25 cellular contexts compared by ENCODE assay signal in genomic region chr6:134903448-134903847, GRCh38. TPM values are rescaled to one million over a fixed set of nuclear protein-coding genes. Genes with fewer than 3 reads are reported as not detected.
DNase-seq lines count a peak whose midpoint lies in the region; TF ChIP-seq lines count a peak whose summit lies in the region.
"Had no signal": no experiment of that assay in that cellular context is flagged by ENCODE, and none has a peak within 500 bp of the region (broad histone marks: within the 10 kb centered on the region; RNA-seq: fewer than 3 reads in every experiment).

No MANE protein-coding gene starts in this region.

- POLR2A ChIA-PET in activated CD4-positive, alpha-beta T cell treated with anti-CD3 and anti-CD28 coated beads, Interleukin-2, amount 10 ng/mL, durations not matched to agents 7 days and 5 days (lab: Charles Lee): interaction anchor here (0.5 kb wide), 1 partner anchor 130 kb away, joined by 3 read pairs; no protein-coding TSS in a partner anchor

- H3K9me3 ChIP-seq in GM23248 (ENCODE audit: low read depth): no peaks in the 10 kb centered on the region
- H3K9me3 ChIP-seq: ascending aorta, mucosa of descending colon, neutrophil, right lobe of liver had no signal

- no peaks in the 10 kb centered on the region for H3K4me1 Mint-ChIP-seq in activated CD4-positive, alpha-beta T cell treated with anti-CD3 and anti-CD28 coated beads, Interleukin-2, amount 10 ng/mL, durations not matched to agents 7 days and 5 days
- H3K4me1 Mint-ChIP-seq: activated CD4-positive, alpha-beta memory T cell treated with anti-CD3 and anti-CD28 coated beads, Interleukin-2, amount 10 ng/mL, durations not matched to agents 7 days and 5 days had no signal

- H2AFZ ChIP-seq in GM23248: no peak overlapping the region

- H3F3A ChIP-seq in GM23248 (ENCODE audit: insufficient read depth): peaks cover 3% of the 10 kb centered on the region

- H3K27me3 ChIP-seq in GM23248 (replicated peaks; ENCODE audit: insufficient read depth): no peaks in the 10 kb centered on the region
- H3K27me3 ChIP-seq: ascending aorta, foreskin keratinocyte, neutrophil, right lobe of liver had no signal

- no peaks in the 10 kb centered on the region for H4K20me1 ChIP-seq in GM23248 (ENCODE audit: insufficient read depth)

- H3K4me3 Mint-ChIP-seq in activated CD4-positive, alpha-beta T cell treated with anti-CD3 and anti-CD28 coated beads, Interleukin-2, amount 10 ng/mL, durations not matched to agents 7 days and 5 days: no peak overlapping the region
- H3K4me3 Mint-ChIP-seq: activated CD4-positive, alpha-beta memory T cell treated with anti-CD3 and anti-CD28 coated beads, Interleukin-2, amount 10 ng/mL, durations not matched to agents 7 days and 5 days; endodermal cell; T-helper 1 cell treated with Interleukin-12 subunit alpha and Interleukin-12 subunit beta and Interleukin-4 antibody, amounts not matched to agents 30 μg/mL and 1 μg/mL, for 36 hours; type B pancreatic cell had no signal

- DNase-seq in GM23248 (peak; percentile 9), NCI-H69 (lab: John Stamatoyannopoulos, UW) (peak; percentile 54), fibroblast of mammary gland (ENCODE audit: low read depth) (peak; percentile 64), renal cortical epithelial cell (ENCODE audit: low read depth) (peak; percentile 82), midbrain (lab: John Stamatoyannopoulos, UW) (no peak), SK-N-DZ (ENCODE audit: low spot score) (no peak)
- no peak for DNase-seq in activated CD4-positive, alpha-beta T cell treated with anti-CD3 and anti-CD28 coated beads, Interleukin-2, amount 10 ng/mL, durations not matched to agents 7 days and 5 days
- DNase-seq: activated CD4-positive, alpha-beta memory T cell treated with anti-CD3 and anti-CD28 coated beads, Interleukin-2, amount 10 ng/mL, durations not matched to agents 7 days and 5 days; activated naive CD4-positive, alpha-beta T cell; AML-193; COR-L47; endodermal cell; foreskin keratinocyte; mucosa of descending colon; NCI-H2029; NCI-H526 treated with DMSO at 0.1 percent for 48 hours; PC-3; right lobe of liver; stimulated activated CD4-positive, alpha-beta T cell treated with anti-CD3 and anti-CD28 coated beads, Interleukin-1b, Interleukin-23, amount 100 ng/mL, for 48 hours; stimulated activated naive CD8-positive, alpha-beta T cell treated with anti-CD3 and anti-CD28 coated beads, Interleukin-15, Interleukin-2, amounts not matched to agents 100 U/mL and 50 U/mL, for 24 hours had no signal

- H3K4me3 ChIP-seq in GM23248 (no peak overlapping the region), fibroblast of mammary gland (ENCODE audit: control insufficient read depth, low read depth, low read length) (no peak overlapping the region)
- H3K4me3 ChIP-seq: ascending aorta, mucosa of descending colon, right lobe of liver had no signal

- 60 to 61% methylated on average over 9 of the region's 9 CpGs for WGBS in GM23248 (ENCODE audit: low coverage in 1 of 2, low lambda C conversion rate in 2 of 2, missing lambda C conversion rate in 2 of 2), 2 experiments

- no peaks in the 10 kb centered on the region for H3K36me3 ChIP-seq in GM23248 (ENCODE audit: low read depth)
- H3K36me3 ChIP-seq: ascending aorta, neutrophil, right lobe of liver had no signal

- H3K36me3 Mint-ChIP-seq in activated CD4-positive, alpha-beta T cell treated with anti-CD3 and anti-CD28 coated beads, Interleukin-2, amount 10 ng/mL, durations not matched to agents 7 days and 5 days (ENCODE audit: low read depth): no peaks in the 10 kb centered on the region
- H3K36me3 Mint-ChIP-seq: type B pancreatic cell had no signal

- H3K27me3 Mint-ChIP-seq in activated CD4-positive, alpha-beta T cell treated with anti-CD3 and anti-CD28 coated beads, Interleukin-2, amount 10 ng/mL, durations not matched to agents 7 days and 5 days: no peaks in the 10 kb centered on the region
- H3K27me3 Mint-ChIP-seq: activated CD4-positive, alpha-beta memory T cell treated with anti-CD3 and anti-CD28 coated beads, Interleukin-2, amount 10 ng/mL, durations not matched to agents 7 days and 5 days had no signal

- no peak for TF ChIP-seq CTCF in fibroblast of mammary gland (conservative IDR thresholded peaks at IDR 0.05; ENCODE audit: control insufficient read depth, insufficient read depth, low read depth, low read length)

- H3K9me3 Mint-ChIP-seq in activated CD4-positive, alpha-beta T cell treated with anti-CD3 and anti-CD28 coated beads, Interleukin-2, amount 10 ng/mL, durations not matched to agents 7 days and 5 days: no peaks in the 10 kb centered on the region
- H3K9me3 Mint-ChIP-seq: activated CD4-positive, alpha-beta memory T cell treated with anti-CD3 and anti-CD28 coated beads, Interleukin-2, amount 10 ng/mL, durations not matched to agents 7 days and 5 days; endodermal cell; T-helper 1 cell treated with Interleukin-12 subunit alpha and Interleukin-12 subunit beta and Interleukin-4 antibody, amounts not matched to agents 30 μg/mL and 1 μg/mL, for 36 hours; type B pancreatic cell had no signal

- no peaks in the 10 kb centered on the region for H3K9me2 ChIP-seq in GM23248 (ENCODE audit: insufficient read depth)

- no peak overlapping the region for H3K4me2 ChIP-seq in GM23248 (ENCODE audit: unreplicated experiment)
- H3K4me2 ChIP-seq: KMS-11 had no signal

- H3K27ac Mint-ChIP-seq in activated CD4-positive, alpha-beta T cell treated with anti-CD3 and anti-CD28 coated beads, Interleukin-2, amount 10 ng/mL, durations not matched to agents 7 days and 5 days: no peak overlapping the region
- H3K27ac Mint-ChIP-seq: activated CD4-positive, alpha-beta memory T cell treated with anti-CD3 and anti-CD28 coated beads, Interleukin-2, amount 10 ng/mL, durations not matched to agents 7 days and 5 days; endodermal cell; T-helper 1 cell treated with Interleukin-12 subunit alpha and Interleukin-12 subunit beta and Interleukin-4 antibody, amounts not matched to agents 30 μg/mL and 1 μg/mL, for 36 hours; type B pancreatic cell had no signal

- no peaks in the 10 kb centered on the region for H3K79me2 ChIP-seq in GM23248 (ENCODE audit: insufficient read depth)

- no peak overlapping the region for H3K27ac ChIP-seq in GM23248
- H3K27ac ChIP-seq: foreskin keratinocyte, KMS-11, neutrophil, right lobe of liver had no signal

- H3K9ac ChIP-seq in GM23248: no peak overlapping the region
- H3K9ac ChIP-seq: KMS-11 had no signal

- in situ Hi-C loops in GM23248 (cut with MboI): no loop called here

- CTCF ChIA-PET in activated CD4-positive, alpha-beta T cell treated with anti-CD3 and anti-CD28 coated beads, Interleukin-2, amount 10 ng/mL, durations not matched to agents 7 days and 5 days (lab: Charles Lee): interaction anchor here (1.3 kb wide), 1 partner anchor 13 kb away, joined by 3 read pairs; no protein-coding TSS in a partner anchor

- H3K4me1 ChIP-seq in GM23248 (ENCODE audit: insufficient read depth): peaks cover 4% of the 10 kb centered on the region

RNA-seq across cellular contexts. Expression of gene ALDH8A1, which starts 46.5 kb away (rescaled TPM):
- not detected in 2 replicates for total RNA-seq in GM23248 (2014; rRNA removed; shearing (Covaris generic))
- not detected in 2 replicates for polyA plus RNA-seq in GM23248 (2016; fragmentation: Nextera tagmentation; extraction: Ambion mirVana)
- 2.8 and 3.6 TPM in 2 replicates for total RNA-seq in renal cortical epithelial cell
- not detected in 2 replicates for polyA plus RNA-seq in SK-N-DZ (2014; cell fraction: cytosol; rRNA removed)
- polyA plus RNA-seq in SK-N-DZ (2014; cell fraction: nucleus; rRNA removed): 0.20 TPM in 1 of 2 replicates, not detected in the other
- total RNA-seq in activated CD4-positive, alpha-beta T cell treated with anti-CD3 and anti-CD28 coated beads, Interleukin-2, amount 10 ng/mL, durations not matched to agents 7 days and 5 days: 1 to 10 TPM in 1 of 2 experiments, under 1 TPM in 1; 0.89 to 1.0 TPM
- total RNA-seq: ascending aorta, endodermal cell had no signal

Comparison
In these comparisons a context has a peak if more than half of its experiments do, and no peak if none do; other contexts are left out.
1. DNase-seq: peak in GM23248 (single experiment), NCI-H69 (single experiment), fibroblast of mammary gland (single experiment) and renal cortical epithelial cell (single experiment); none in midbrain (single experiment), SK-N-DZ (single experiment) and activated CD4-positive, alpha-beta T cell treated with anti-CD3 and anti-CD28 coated beads, Interleukin-2, amount 10 ng/mL, durations not matched to agents 7 days and 5 days (single experiment).